ENCODE assay signal across 11 cellular contexts in genomic region chr21:44765231-44766013, GRCh38. TPM values are rescaled to one million over a fixed set of nuclear protein-coding genes. Genes with fewer than 3 reads are reported as not detected.
DNase-seq lines count a peak whose midpoint lies in the region; ATAC-seq, FAIRE-seq and TF ChIP-seq lines count a peak whose summit lies in the region.
"Had no signal": no experiment of that assay in that cellular context is flagged by ENCODE, and none has a peak within 500 bp of the region (broad histone marks: within the 10 kb centered on the region; RNA-seq: fewer than 3 reads in every experiment).

No MANE protein-coding gene starts in this region.

- peaks cover 26% of the 10 kb centered on the region for H3K4me1 Mint-ChIP-seq in stimulated activated effector memory CD8-positive, alpha-beta T cell treated with anti-CD3 and anti-CD28 coated beads, Interleukin-12 subunit alpha, Interleukin-12 subunit beta, amount 100 ng/mL, for 72 hours

- H3K27ac Mint-ChIP-seq in stimulated activated effector memory CD8-positive, alpha-beta T cell treated with anti-CD3 and anti-CD28 coated beads, Interleukin-12 subunit alpha, Interleukin-12 subunit beta, amount 100 ng/mL, for 72 hours = peak overlapping the region; percentile 90

- H3K27me3 ChIP-seq in bronchial epithelial cell (ENCODE audit: control insufficient read depth, insufficient read depth, low read length) = no peaks in the 10 kb centered on the region
- H3K27me3 ChIP-seq: dorsolateral prefrontal cortex had no signal

- DNase-seq in activated gamma-delta T cell treated with Interleukin-2 at 50 U/mL for 16 hours = peak; percentile 44
- DNase-seq in activated gamma-delta T cell (lab: John Stamatoyannopoulos, UW) = no peak
- DNase-seq in SK-N-MC (ENCODE audit: low read depth, low spot score) = no peak
- DNase-seq in bronchial epithelial cell (ENCODE audit: low read depth) = peak; percentile 35
- no peak for DNase-seq in stimulated activated effector memory CD8-positive, alpha-beta T cell treated with anti-CD3 and anti-CD28 coated beads, Interleukin-12 subunit alpha, Interleukin-12 subunit beta, amount 100 ng/mL, for 72 hours (ENCODE audit: low spot score in 2 of 2)
- DNase-seq in NCI-H1930 (lab: John Stamatoyannopoulos, UW) = no peak
- no peak for DNase-seq in NOMO-1 (lab: John Stamatoyannopoulos, UW; ENCODE audit: unreplicated experiment in 2 of 2)

- H3K4me3 Mint-ChIP-seq in stimulated activated effector memory CD8-positive, alpha-beta T cell treated with anti-CD3 and anti-CD28 coated beads, Interleukin-12 subunit alpha, Interleukin-12 subunit beta, amount 100 ng/mL, for 72 hours = peak overlapping the region; percentile 61

- peaks cover 22% of the 10 kb centered on the region for H3K36me3 Mint-ChIP-seq in stimulated activated effector memory CD8-positive, alpha-beta T cell treated with anti-CD3 and anti-CD28 coated beads, Interleukin-12 subunit alpha, Interleukin-12 subunit beta, amount 100 ng/mL, for 72 hours

- H3K4me3 ChIP-seq in SK-N-MC (no peak overlapping the region), bronchial epithelial cell (ENCODE audit: low read depth, low read length) (no peak overlapping the region)
- H3K4me3 ChIP-seq: dorsolateral prefrontal cortex, lung had no signal

- H3K9ac ChIP-seq in SK-N-MC (ENCODE audit: insufficient read length) = no peak overlapping the region

- H3K9me3 ChIP-seq in SK-N-MC (ENCODE audit: low read depth, low read length) = no peaks in the 10 kb centered on the region

- H3K9me3 Mint-ChIP-seq in stimulated activated effector memory CD8-positive, alpha-beta T cell treated with anti-CD3 and anti-CD28 coated beads, Interleukin-12 subunit alpha, Interleukin-12 subunit beta, amount 100 ng/mL, for 72 hours = no peaks in the 10 kb centered on the region

- ATAC-seq in stimulated activated effector memory CD8-positive, alpha-beta T cell treated with anti-CD3 and anti-CD28 coated beads, Interleukin-12 subunit alpha, Interleukin-12 subunit beta, amount 100 ng/mL, for 72 hours = peak; percentile 76
- ATAC-seq in HG02938 (IDR thresholded peaks at IDR 0.05; ENCODE audit: unreplicated experiment) = no peak

- TF ChIP-seq CTCF in bronchial epithelial cell (IDR thresholded peaks at IDR 0.05; ENCODE audit: insufficient read depth, low read length, severe bottlenecking) = no peak

- FAIRE-seq in bronchial epithelial cell (lab: Jason Lieb, UNC) = no peak

- H3K36me3 ChIP-seq in SK-N-MC (ENCODE audit: insufficient read depth, low read length) (peaks cover 10% of the 10 kb centered on the region), bronchial epithelial cell (ENCODE audit: control insufficient read depth, insufficient read depth, low read length) (peaks cover 4% of the 10 kb centered on the region)

- 0 out of 2 replicates have a peak overlapping the region, but pooled peaks have one; percentile 8 for H3K27ac ChIP-seq in SK-N-MC
- H3K27ac ChIP-seq: dorsolateral prefrontal cortex had no signal

RNA-seq across cellular contexts. Expression of gene UBE2G2, which starts 36.2 kb away (rescaled TPM):
- total RNA-seq in bronchial epithelial cell = 67.4 and 70.0 TPM in 2 replicates

RNA-seq across cellular contexts. Expression of gene SUMO3, which starts 52.4 kb away (rescaled TPM):
- 103 and 131 TPM in 2 replicates for total RNA-seq in bronchial epithelial cell

RNA-seq across cellular contexts. Expression of gene TSPEAR, which starts 54.0 kb away (rescaled TPM):
- total RNA-seq in bronchial epithelial cell = not detected in 2 replicates
- total RNA-seq: RPMI7951 had no signal

Comparison
In these comparisons a context has a peak if more than half of its experiments do, and no peak if none do; other contexts are left out.
1. DNase-seq: peak in activated gamma-delta T cell treated with Interleukin-2 at 50 U/mL for 16 hours (single experiment) and bronchial epithelial cell (single experiment); none in activated gamma-delta T cell (single experiment), SK-N-MC (single experiment), stimulated activated effector memory CD8-positive, alpha-beta T cell treated with anti-CD3 and anti-CD28 coated beads, Interleukin-12 subunit alpha, Interleukin-12 subunit beta, amount 100 ng/mL, for 72 hours (0 of 2), NCI-H1930 (0 of 2) and NOMO-1 (0 of 2).